In genomic region chr5:126868961-126869451, GRCh38 we compare ENCODE assay signal across 8 cellular contexts.
A peak's percentile ranks its signal among the peaks of the same experiment; 100 is the strongest.
DNase-seq lines count a peak whose midpoint lies in the region; ATAC-seq and TF ChIP-seq lines count a peak whose summit lies in the region.

No MANE protein-coding gene starts in this region.

- no peak for TF ChIP-seq EP300 in suprapubic skin (IDR thresholded peaks at IDR 0.05)

- H3K27ac ChIP-seq in suprapubic skin = no peak overlapping the region

- TF ChIP-seq CTCF in AG10803 (conservative IDR thresholded peaks at IDR 0.05; ENCODE audit: low read length) (no peak), suprapubic skin (IDR thresholded peaks at IDR 0.05) (no peak)

- peak; percentile 63 for ATAC-seq in GM19351 (IDR thresholded peaks at IDR 0.05; ENCODE audit: unreplicated experiment)
- ATAC-seq in HG03571 (IDR thresholded peaks at IDR 0.05; ENCODE audit: unreplicated experiment) = peak; percentile 54

- peaks cover 12% of the 10 kb centered on the region for H3K4me1 ChIP-seq in adipocyte (ENCODE audit: control insufficient read depth, insufficient read depth, low read length)
- peaks cover 8% of the 10 kb centered on the region for H3K4me1 ChIP-seq in suprapubic skin

- WGBS in suprapubic skin = 14% methylated on average over 22 of the region's 23 CpGs

- DNase-seq in AG10803 (ENCODE audit: low read depth) = peak; percentile 41
- peak; percentile 59 for DNase-seq in adipocyte (ENCODE audit: low read depth)
- DNase-seq in inferior parietal cortex (ENCODE audit: extremely low spot score) = peak; percentile 58
- DNase-seq in suprapubic skin (ENCODE audit: low spot score in 2 of 2) = no peak
- DNase-seq in medulla oblongata (ENCODE audit: extremely low spot score) = no peak
- DNase-seq in RKO (ENCODE audit: low spot score) = no peak

- H3K4me3 ChIP-seq in AG10803 (ENCODE audit: low read length) (peak overlapping the region; percentile 37), adipocyte (ENCODE audit: low read length) (peak overlapping the region; percentile 55), suprapubic skin (peak overlapping the region; percentile 22)

- H3K9me3 ChIP-seq in adipocyte (ENCODE audit: control insufficient read depth, low read length) (no peaks in the 10 kb centered on the region), suprapubic skin (no peaks in the 10 kb centered on the region)

- no peak overlapping the region for H3K9ac ChIP-seq in adipocyte (ENCODE audit: low read length)

- TF ChIP-seq POLR2A in suprapubic skin (IDR thresholded peaks at IDR 0.05) = no peak

- H3K27me3 ChIP-seq in adipocyte (replicated peaks; ENCODE audit: control insufficient read depth, insufficient read depth, low read length) (no peaks in the 10 kb centered on the region), suprapubic skin (no peaks in the 10 kb centered on the region)

- no peaks in the 10 kb centered on the region for H3K36me3 ChIP-seq in adipocyte (ENCODE audit: control insufficient read depth, insufficient read depth, low read length, severe bottlenecking)
- H3K36me3 ChIP-seq in suprapubic skin = no peaks in the 10 kb centered on the region

Comparison
In these comparisons a context has a peak if more than half of its experiments do, and no peak if none do; other contexts are left out.
1. DNase-seq: peak in AG10803 (single experiment), adipocyte (single experiment) and inferior parietal cortex (single experiment); none in suprapubic skin (0 of 2), medulla oblongata (single experiment) and RKO (single experiment).
2. Peak in every context shown above with its lines, with median percentiles within 50 percentile points of each other: H3K4me3 ChIP-seq.